Comparison of ENCODE assay signal across 8 cellular contexts in genomic region chr4:40058121-40058520, GRCh38. TPM values are rescaled to one million over a fixed set of nuclear protein-coding genes. Genes with fewer than 3 reads are reported as not detected.
DNase-seq lines count a peak whose midpoint lies in the region; ATAC-seq and TF ChIP-seq lines count a peak whose summit lies in the region.

No MANE protein-coding gene starts in this region.

- no peaks in the 10 kb centered on the region for H3K27me3 ChIP-seq in PC-3 (ENCODE audit: low read length)
- H3K27me3 ChIP-seq in parathyroid adenoma (ENCODE audit: control insufficient read depth, insufficient read depth, low read length): no peaks in the 10 kb centered on the region

- TSS peak; percentile 23 for BruUV-seq in PC-3 (replicated peaks; lab: Mats Ljungman, UMichigan)

- POLR2A ChIA-PET in PC-3 (lab: Charles Lee; ENCODE audit: unreplicated experiment): interaction anchor here (0.6 to 0.7 kb wide), 4 partner anchors 233 to 580 kb away, joined by 3 to 6 read pairs (median 3); no protein-coding TSS in a partner anchor

- peaks cover 19% of the 10 kb centered on the region for H3K79me2 ChIP-seq in PC-3 (ENCODE audit: low read length)
- no peaks in the 10 kb centered on the region for H3K79me2 ChIP-seq in parathyroid adenoma

- H3K36me3 ChIP-seq in PC-3 (ENCODE audit: low read depth, low read length) (no peaks in the 10 kb centered on the region), parathyroid adenoma (ENCODE audit: control insufficient read depth, insufficient read depth, low read length) (no peaks in the 10 kb centered on the region)

- H3K4me1 ChIP-seq in PC-3 (ENCODE audit: insufficient read depth, low read length): peaks cover 17% of the 10 kb centered on the region
- no peaks in the 10 kb centered on the region for H3K4me1 ChIP-seq in parathyroid adenoma

- TF ChIP-seq CTCF in PC-3 (conservative IDR thresholded peaks at IDR 0.05; ENCODE audit: low read depth, low read length): no peak
- TF ChIP-seq CTCF in epithelial cell of esophagus (IDR thresholded peaks at IDR 0.05; ENCODE audit: insufficient read depth, low read depth, low read length, missing control alignments): no peak
- TF ChIP-seq CTCF in parathyroid adenoma (IDR thresholded peaks at IDR 0.05): no peak

- peak; percentile 3 for DNase-seq in EL
- no peak for DNase-seq in PC-3
- no peak for DNase-seq in epithelial cell of esophagus (ENCODE audit: low read depth)
- no peak for DNase-seq in SKM-1 treated with dmso at 0.1 percent for 144 hours (lab: John Stamatoyannopoulos, UW; ENCODE audit: unreplicated experiment)
- DNase-seq in NCI-H1930 (lab: John Stamatoyannopoulos, UW): no peak

- H4K20me1 ChIP-seq in PC-3 (ENCODE audit: low read length): no peaks in the 10 kb centered on the region

- intact Hi-C loops in PC-3 (cut with micrococcal nuclease): loop anchor here (5.0 kb wide), 3 partner anchors 81 to 356 kb away; partner anchors contain the start of gene PDS5A

- H3K4me2 ChIP-seq in PC-3 (ENCODE audit: low read length) (peak overlapping the region; percentile 98), parathyroid adenoma (ENCODE audit: low read length) (peak overlapping the region; percentile 100)

- H3K9ac ChIP-seq in PC-3 (ENCODE audit: low read length) (peak overlapping the region; percentile 96), parathyroid adenoma (no peak overlapping the region)

- H3K27ac ChIP-seq in PC-3 (ENCODE audit: low read length) (peak overlapping the region; percentile 88), parathyroid adenoma (peak overlapping the region; percentile 96)

- peak overlapping the region; percentile 90 for H2AFZ ChIP-seq in PC-3 (ENCODE audit: low read length)
- H2AFZ ChIP-seq in parathyroid adenoma: peak overlapping the region; percentile 89

- ATAC-seq in PC-3: no peak
- ATAC-seq in GM18519 (IDR thresholded peaks at IDR 0.05; ENCODE audit: low FRiP score, unreplicated experiment): no peak
- ATAC-seq in GM21825 (IDR thresholded peaks at IDR 0.05; ENCODE audit: unreplicated experiment): no peak

- H3K9me3 ChIP-seq in PC-3 (ENCODE audit: low read length) (no peaks in the 10 kb centered on the region), parathyroid adenoma (ENCODE audit: control insufficient read depth, low read length) (no peaks in the 10 kb centered on the region)

- H3K9me2 ChIP-seq in PC-3 (replicated peaks; ENCODE audit: low read length): no peaks in the 10 kb centered on the region

- H3K4me3 ChIP-seq in PC-3 (ENCODE audit: low read length): peak overlapping the region; percentile 81
- H3K4me3 ChIP-seq in epithelial cell of esophagus (ENCODE audit: low read length): peak overlapping the region; percentile 74
- peak overlapping the region; percentile 96 for H3K4me3 ChIP-seq in parathyroid adenoma (ENCODE audit: low read depth, low read length)

- H3F3A ChIP-seq in PC-3 (ENCODE audit: low read length, unreplicated experiment): no peaks in the 10 kb centered on the region

- CTCF ChIA-PET in PC-3 (lab: Charles Lee): no interaction called here

RNA-seq across cellular contexts. Expression of gene N4BP2, which starts 1.5 kb away (rescaled TPM):
- 3.4 and 3.9 TPM in 2 replicates for total RNA-seq in PC-3 (2014; rRNA removed)
